Comparison of ENCODE assay signal across 27 cellular contexts in genomic region chr11:129445226-129445625, GRCh38.
"Had no signal": no experiment of that assay in that cellular context is flagged by ENCODE, and none has a peak within 500 bp of the region (broad histone marks: within the 10 kb centered on the region; RNA-seq: fewer than 3 reads in every experiment).

No MANE protein-coding gene starts in this region.

- H3K27me3 ChIP-seq: ascending aorta, cardiac muscle cell had no signal

- H3K4me1 ChIP-seq: ascending aorta had no signal

- ATAC-seq: activated CD8-positive, alpha-beta T cell treated with anti-CD3 and anti-CD28 coated beads for 36 hours; Panc1 had no signal

- H3K9me3 Mint-ChIP-seq: activated CD8-positive, alpha-beta T cell treated with anti-CD3 and anti-CD28 coated beads for 36 hours had no signal

- H3K4me3 Mint-ChIP-seq: activated CD4-positive, alpha-beta T cell treated with anti-CD3 and anti-CD28 coated beads, Interleukin-2, amount 10 ng/mL, durations not matched to agents 24 days and 14 days; activated CD8-positive, alpha-beta T cell treated with anti-CD3 and anti-CD28 coated beads for 36 hours; activated naive CD4-positive, alpha-beta T cell treated with anti-CD3 and anti-CD28 coated beads, Interleukin-2, amount 50 U/mL, for 24 hours; activated naive CD8-positive, alpha-beta T cell treated with anti-CD3 and anti-CD28 coated beads, Interleukin-2, amount 10 ng/mL, durations not matched to agents 7 days and 5 days; activated T-cell treated with anti-CD3 and anti-CD28 coated beads, Interleukin-2, amount 50 U/mL, for 24 hours had no signal

- H3K4me3 ChIP-seq: ascending aorta, cardiac muscle cell, SK-N-MC had no signal

- H3K36me3 ChIP-seq: ascending aorta, cardiac muscle cell, WERI-Rb-1 had no signal

- H3K4me1 Mint-ChIP-seq: activated naive CD4-positive, alpha-beta T cell treated with anti-CD3 and anti-CD28 coated beads, Interleukin-2, amount 50 U/mL, for 24 hours; activated naive CD8-positive, alpha-beta T cell treated with anti-CD3 and anti-CD28 coated beads, Interleukin-2, amount 10 ng/mL, durations not matched to agents 7 days and 5 days had no signal

- H3K27ac Mint-ChIP-seq: activated CD4-positive, alpha-beta T cell treated with anti-CD3 and anti-CD28 coated beads, Interleukin-2, amount 10 ng/mL, durations not matched to agents 24 days and 14 days; activated CD8-positive, alpha-beta T cell treated with anti-CD3 and anti-CD28 coated beads for 36 hours; activated naive CD4-positive, alpha-beta T cell treated with anti-CD3 and anti-CD28 coated beads, Interleukin-2, amount 50 U/mL, for 24 hours; activated naive CD8-positive, alpha-beta T cell treated with anti-CD3 and anti-CD28 coated beads, Interleukin-2, amount 10 ng/mL, durations not matched to agents 7 days and 5 days; activated T-cell treated with anti-CD3 and anti-CD28 coated beads, Interleukin-2, amount 50 U/mL, for 24 hours; activated T-helper 2 cell treated with anti-CD3 and anti-CD28 coated beads, Interferon-gamma antibody, Interleukin-2, Interleukin-4, amounts not matched to agents 10 μg/mL and 5 μg/mL and 100 μg/mL, durations not matched to agents 14 hours and 24 hours and 36 hours had no signal

- H3K36me3 Mint-ChIP-seq: activated naive CD4-positive, alpha-beta T cell treated with anti-CD3 and anti-CD28 coated beads, Interleukin-2, amount 50 U/mL, for 24 hours; activated naive CD8-positive, alpha-beta T cell treated with anti-CD3 and anti-CD28 coated beads, Interleukin-2, amount 10 ng/mL, durations not matched to agents 7 days and 5 days had no signal

- H3K27me3 Mint-ChIP-seq: activated CD4-positive, alpha-beta T cell treated with anti-CD3 and anti-CD28 coated beads, Interleukin-2, amount 10 ng/mL, durations not matched to agents 24 days and 14 days; activated CD8-positive, alpha-beta T cell treated with anti-CD3 and anti-CD28 coated beads for 36 hours had no signal

- DNase-seq: activated CD4-positive, alpha-beta T cell treated with anti-CD3 and anti-CD28 coated beads, Interleukin-2, amount 10 ng/mL, durations not matched to agents 24 days and 14 days; activated CD4-positive, alpha-beta T cell treated with anti-CD3 and anti-CD28 coated beads, Interleukin-2, amount 50 U/mL, for 4 hours; activated CD8-positive, alpha-beta T cell treated with anti-CD3 and anti-CD28 coated beads for 36 hours; activated gamma-delta T cell; activated naive CD4-positive, alpha-beta T cell treated with Interleukin-2 at 50 U/mL for 16 hours; activated naive CD8-positive, alpha-beta T cell treated with anti-CD3 and anti-CD28 coated beads, Interleukin-2, amount 10 ng/mL, durations not matched to agents 7 days and 5 days; activated T-cell treated with anti-CD3 and anti-CD28 coated beads, Interleukin-2, amount 50 U/mL, for 24 hours; amygdala; MM.1S; MV-4-11; NCI-H1092; NCI-H1436 treated with DMSO at 0.1 percent for 48 hours; NCI-H1694 treated with DMSO at 0.1 percent for 48 hours; NCI-H2029; NCI-H345; NCI-H524 treated with DMSO at 0.1 percent for 48 hours; RPMI8226; SHP77 treated with DMSO at 0.1 percent for 48 hours; T1000; WERI-Rb-1 had no signal

- H3K27ac ChIP-seq: ascending aorta, cardiac muscle cell, KMS-11, SK-N-MC, WERI-Rb-1 had no signal
